In the genomic region with DNA sequence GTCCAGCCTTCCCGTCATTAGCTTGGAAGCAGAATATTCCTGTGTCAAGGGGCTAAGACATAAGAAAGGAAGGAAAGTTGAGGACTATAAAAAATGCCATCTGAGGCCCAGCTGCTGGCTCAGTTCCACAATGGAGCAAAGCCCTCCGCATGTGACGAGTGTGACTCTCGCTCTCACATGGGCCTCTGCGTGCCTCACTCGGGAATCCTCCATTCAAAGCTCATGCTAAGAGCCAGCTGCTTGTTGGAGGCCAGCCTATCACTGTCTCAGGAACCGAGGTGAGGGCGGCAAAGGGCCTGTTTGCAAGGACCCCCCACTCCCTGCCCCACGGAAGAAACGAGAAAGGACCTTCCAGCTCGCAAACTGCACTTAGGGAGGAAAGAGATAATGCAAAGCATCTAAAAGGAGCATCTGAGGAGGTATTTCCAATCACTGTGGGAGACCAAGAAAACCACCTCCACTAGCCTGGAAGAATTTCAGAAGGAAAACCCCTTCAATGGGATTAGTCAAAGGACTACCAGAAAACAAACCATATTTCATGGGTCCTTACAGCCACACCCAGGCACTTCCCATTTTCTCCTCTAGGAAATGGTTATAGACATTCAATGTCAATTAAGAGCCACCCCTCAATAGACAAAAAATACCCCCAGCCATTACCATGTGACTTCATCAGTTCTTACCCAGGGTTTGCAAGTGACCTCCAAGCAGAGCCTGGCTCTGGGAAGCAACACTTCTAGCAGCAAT, we compare ENCODE assay signal across 11 cellular contexts.
DNase-seq lines count a peak whose midpoint lies in the region; ATAC-seq and TF ChIP-seq lines count a peak whose summit lies in the region.
"Had no signal": no experiment of that assay in that cellular context is flagged by ENCODE, and none has a peak within 500 bp of the region (broad histone marks: within the 10 kb centered on the region; RNA-seq: fewer than 3 reads in every experiment).

No MANE protein-coding gene starts in this region.

- no peak for ATAC-seq in activated CD8-positive, alpha-beta memory T cell treated with anti-CD3 and anti-CD28 coated beads, Interleukin-2, amount 10 ng/mL, durations not matched to agents 7 days and 5 days
- no peak for ATAC-seq in SK-N-SH treated with all-trans-retinoic acid at 6 μM for 48 hours
- ATAC-seq in GM19455 (IDR thresholded peaks at IDR 0.05; ENCODE audit: unreplicated experiment) = no peak

- no peak for TF ChIP-seq EP300 in transverse colon (IDR thresholded peaks at IDR 0.05; ENCODE audit: low read depth)

- H3K27ac Mint-ChIP-seq in activated CD8-positive, alpha-beta memory T cell treated with anti-CD3 and anti-CD28 coated beads, Interleukin-2, amount 10 ng/mL, durations not matched to agents 7 days and 5 days = peak overlapping the region; percentile 11

- no peak for TF ChIP-seq CTCF in hepatocyte (IDR thresholded peaks at IDR 0.05; ENCODE audit: poor library complexity)
- peak in 2 of 5 experiments; percentile 10 to 24 for TF ChIP-seq CTCF in transverse colon (IDR thresholded peaks at IDR 0.05)

- in situ Hi-C loops in transverse colon (cut with MboI; ENCODE audit: low pct_ligation_motif_present in 1 of 4, low pct_unique_long_range_greater_than_20kb in 1 of 4, low sequenced_read_pairs in 3 of 4) = no loop called here

- no peaks in the 10 kb centered on the region for H3K27me3 ChIP-seq in adipocyte (replicated peaks; ENCODE audit: control insufficient read depth, insufficient read depth, low read length)
- no peaks in the 10 kb centered on the region for H3K27me3 ChIP-seq in hepatocyte
- H3K27me3 ChIP-seq in transverse colon = no peaks in the 10 kb centered on the region

- DNase-seq in activated CD8-positive, alpha-beta memory T cell treated with anti-CD3 and anti-CD28 coated beads, Interleukin-2, amount 10 ng/mL, durations not matched to agents 7 days and 5 days = no peak
- no peak for DNase-seq in activated CD8-positive, alpha-beta memory T cell treated with anti-CD3 and anti-CD28 coated beads, Interleukin-2, amount 50 U/mL, for 4 hours
- peak; percentile 50 for DNase-seq in adipocyte (ENCODE audit: low read depth)
- no peak for DNase-seq in hepatocyte (ENCODE audit: low spot score)
- DNase-seq in transverse colon = no peak
- no peak for DNase-seq in hippocampal formation (lab: John Stamatoyannopoulos, UW)
- DNase-seq: activated CD4-positive, alpha-beta T cell treated with anti-CD3 and anti-CD28 coated beads for 4 hours; NCI-H2107 had no signal

- H3K4me1 ChIP-seq in adipocyte (ENCODE audit: control insufficient read depth, insufficient read depth, low read length) (peaks cover 47% of the 10 kb centered on the region), hepatocyte (ENCODE audit: insufficient read depth) (peaks cover 37% of the 10 kb centered on the region), transverse colon (peaks cover 16 to 51% (median 36%) of the 10 kb centered on the region in 4 donors)

- H3K4me1 Mint-ChIP-seq in activated CD8-positive, alpha-beta memory T cell treated with anti-CD3 and anti-CD28 coated beads, Interleukin-2, amount 10 ng/mL, durations not matched to agents 7 days and 5 days = peaks cover 60% of the 10 kb centered on the region

- no peak overlapping the region for H3K4me3 Mint-ChIP-seq in activated CD8-positive, alpha-beta memory T cell treated with anti-CD3 and anti-CD28 coated beads, Interleukin-2, amount 10 ng/mL, durations not matched to agents 7 days and 5 days

- H3K9ac ChIP-seq in adipocyte (ENCODE audit: low read length) = peak overlapping the region; percentile 65

- intact Hi-C loops in transverse colon (cut with DNase I; ENCODE audit: low total_unique reads) = no loop called here

- WGBS in hepatocyte (ENCODE audit: low lambda C conversion rate, missing lambda C conversion rate) = 89% methylated on average over 11 of the region's 11 CpGs
- 86 to 100% methylated on average over 4 to 11 of the region's 11 CpGs for WGBS in transverse colon (ENCODE audit: low coverage in 1 of 2), 2 donors

- no peak overlapping the region for H2AFZ ChIP-seq in hepatocyte

- H3K79me2 ChIP-seq in hepatocyte = peaks cover 15% of the 10 kb centered on the region

- no peaks in the 10 kb centered on the region for H4K20me1 ChIP-seq in hepatocyte (ENCODE audit: insufficient read depth, poor library complexity, severe bottlenecking)

- TF ChIP-seq POLR2A in transverse colon (IDR thresholded peaks at IDR 0.05) = no peak

- H3K9me3 Mint-ChIP-seq in activated CD8-positive, alpha-beta memory T cell treated with anti-CD3 and anti-CD28 coated beads, Interleukin-2, amount 10 ng/mL, durations not matched to agents 7 days and 5 days (ENCODE audit: low read depth) = no peaks in the 10 kb centered on the region

- H3K36me3 ChIP-seq in adipocyte (ENCODE audit: control insufficient read depth, insufficient read depth, low read length, severe bottlenecking) (peaks cover 25% of the 10 kb centered on the region), hepatocyte (replicated peaks; ENCODE audit: insufficient read depth, low read depth) (no peaks in the 10 kb centered on the region), transverse colon (no peaks in the 10 kb centered on the region)

- peaks cover 45% of the 10 kb centered on the region for H3K36me3 Mint-ChIP-seq in activated CD8-positive, alpha-beta memory T cell treated with anti-CD3 and anti-CD28 coated beads, Interleukin-2, amount 10 ng/mL, durations not matched to agents 7 days and 5 days

- H3K9me3 ChIP-seq in adipocyte (ENCODE audit: control insufficient read depth, low read length) = no peaks in the 10 kb centered on the region
- H3K9me3 ChIP-seq in hepatocyte (ENCODE audit: low read depth) = no peaks in the 10 kb centered on the region
- no peaks in the 10 kb centered on the region for H3K9me3 ChIP-seq in transverse colon

- H3K4me3 ChIP-seq in adipocyte (ENCODE audit: low read length) (no peak overlapping the region), hepatocyte (no peak overlapping the region), transverse colon (no peak overlapping the region)
- H3K4me3 ChIP-seq: skin epidermis had no signal

- no peaks in the 10 kb centered on the region for H3K27me3 Mint-ChIP-seq in activated CD8-positive, alpha-beta memory T cell treated with anti-CD3 and anti-CD28 coated beads, Interleukin-2, amount 10 ng/mL, durations not matched to agents 7 days and 5 days

- H3K4me2 ChIP-seq in hepatocyte = peak overlapping the region; percentile 60

- CTCF ChIA-PET in activated CD8-positive, alpha-beta memory T cell treated with anti-CD3 and anti-CD28 coated beads, Interleukin-2, amount 10 ng/mL, durations not matched to agents 7 days and 5 days (lab: Charles Lee) = interaction anchor here (2.0 to 4.4 kb wide), 3 partner anchors 12 to 92 kb away, joined by 6 to 24 read pairs (median 10); no protein-coding TSS in a partner anchor

- H3K27ac ChIP-seq in hepatocyte = peak overlapping the region; percentile 97
- peak overlapping the region; percentile 72 to 88 (median 80) for H3K27ac ChIP-seq in transverse colon

- H3K9me2 ChIP-seq in hepatocyte (replicated peaks; ENCODE audit: insufficient read depth) = no peaks in the 10 kb centered on the region

TF ChIP-seq in SK-N-SH treated with all-trans-retinoic acid at 6 μM for 48 hours, 23 proteins besides CTCF, POLR2A, EP300 and RAD21:
- TF ChIP-seq SNAI2 (CRISPR knock-in tag; IDR thresholded peaks at IDR 0.05) = no peak
- no peak for TF ChIP-seq ZNF565 (CRISPR knock-in tag; conservative IDR thresholded peaks at IDR 0.05; ENCODE audit: low read depth)
- TF ChIP-seq RARB (CRISPR knock-in tag; IDR thresholded peaks at IDR 0.05) = no peak
- TF ChIP-seq PPARA (CRISPR knock-in tag; IDR thresholded peaks at IDR 0.05; ENCODE audit: borderline replicate concordance) = no peak
